In the genomic region with DNA sequence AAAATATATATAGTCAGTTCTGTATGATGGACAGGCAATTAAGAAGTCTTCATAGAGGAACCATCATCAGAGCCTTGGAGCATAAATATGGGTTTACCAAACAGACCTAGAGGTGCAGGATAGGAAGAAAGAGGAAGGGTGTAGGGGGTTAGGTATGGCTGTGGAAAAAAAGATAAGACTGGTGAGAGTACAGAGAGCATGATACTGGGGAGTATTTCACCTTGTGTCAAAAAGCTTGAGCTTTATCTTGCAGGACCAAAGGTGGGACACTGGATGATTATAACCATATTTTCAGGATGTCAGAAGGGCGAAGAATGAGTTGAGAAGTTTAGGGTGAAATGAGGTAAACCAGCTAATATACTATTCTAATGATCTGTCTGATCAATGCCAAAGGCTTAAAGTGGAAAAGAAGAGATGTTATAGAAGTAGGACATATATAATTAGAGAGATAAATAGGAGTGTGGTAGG, we compare ENCODE assay signal across 1 cellular context.
TF ChIP-seq lines count a peak whose summit lies in the region.

No MANE protein-coding gene starts in this region.

TF ChIP-seq in K562, 482 proteins besides CTCF, POLR2A, EP300 and RAD21 (continued from another document and continues in another):
- TF ChIP-seq, protein P1, sequence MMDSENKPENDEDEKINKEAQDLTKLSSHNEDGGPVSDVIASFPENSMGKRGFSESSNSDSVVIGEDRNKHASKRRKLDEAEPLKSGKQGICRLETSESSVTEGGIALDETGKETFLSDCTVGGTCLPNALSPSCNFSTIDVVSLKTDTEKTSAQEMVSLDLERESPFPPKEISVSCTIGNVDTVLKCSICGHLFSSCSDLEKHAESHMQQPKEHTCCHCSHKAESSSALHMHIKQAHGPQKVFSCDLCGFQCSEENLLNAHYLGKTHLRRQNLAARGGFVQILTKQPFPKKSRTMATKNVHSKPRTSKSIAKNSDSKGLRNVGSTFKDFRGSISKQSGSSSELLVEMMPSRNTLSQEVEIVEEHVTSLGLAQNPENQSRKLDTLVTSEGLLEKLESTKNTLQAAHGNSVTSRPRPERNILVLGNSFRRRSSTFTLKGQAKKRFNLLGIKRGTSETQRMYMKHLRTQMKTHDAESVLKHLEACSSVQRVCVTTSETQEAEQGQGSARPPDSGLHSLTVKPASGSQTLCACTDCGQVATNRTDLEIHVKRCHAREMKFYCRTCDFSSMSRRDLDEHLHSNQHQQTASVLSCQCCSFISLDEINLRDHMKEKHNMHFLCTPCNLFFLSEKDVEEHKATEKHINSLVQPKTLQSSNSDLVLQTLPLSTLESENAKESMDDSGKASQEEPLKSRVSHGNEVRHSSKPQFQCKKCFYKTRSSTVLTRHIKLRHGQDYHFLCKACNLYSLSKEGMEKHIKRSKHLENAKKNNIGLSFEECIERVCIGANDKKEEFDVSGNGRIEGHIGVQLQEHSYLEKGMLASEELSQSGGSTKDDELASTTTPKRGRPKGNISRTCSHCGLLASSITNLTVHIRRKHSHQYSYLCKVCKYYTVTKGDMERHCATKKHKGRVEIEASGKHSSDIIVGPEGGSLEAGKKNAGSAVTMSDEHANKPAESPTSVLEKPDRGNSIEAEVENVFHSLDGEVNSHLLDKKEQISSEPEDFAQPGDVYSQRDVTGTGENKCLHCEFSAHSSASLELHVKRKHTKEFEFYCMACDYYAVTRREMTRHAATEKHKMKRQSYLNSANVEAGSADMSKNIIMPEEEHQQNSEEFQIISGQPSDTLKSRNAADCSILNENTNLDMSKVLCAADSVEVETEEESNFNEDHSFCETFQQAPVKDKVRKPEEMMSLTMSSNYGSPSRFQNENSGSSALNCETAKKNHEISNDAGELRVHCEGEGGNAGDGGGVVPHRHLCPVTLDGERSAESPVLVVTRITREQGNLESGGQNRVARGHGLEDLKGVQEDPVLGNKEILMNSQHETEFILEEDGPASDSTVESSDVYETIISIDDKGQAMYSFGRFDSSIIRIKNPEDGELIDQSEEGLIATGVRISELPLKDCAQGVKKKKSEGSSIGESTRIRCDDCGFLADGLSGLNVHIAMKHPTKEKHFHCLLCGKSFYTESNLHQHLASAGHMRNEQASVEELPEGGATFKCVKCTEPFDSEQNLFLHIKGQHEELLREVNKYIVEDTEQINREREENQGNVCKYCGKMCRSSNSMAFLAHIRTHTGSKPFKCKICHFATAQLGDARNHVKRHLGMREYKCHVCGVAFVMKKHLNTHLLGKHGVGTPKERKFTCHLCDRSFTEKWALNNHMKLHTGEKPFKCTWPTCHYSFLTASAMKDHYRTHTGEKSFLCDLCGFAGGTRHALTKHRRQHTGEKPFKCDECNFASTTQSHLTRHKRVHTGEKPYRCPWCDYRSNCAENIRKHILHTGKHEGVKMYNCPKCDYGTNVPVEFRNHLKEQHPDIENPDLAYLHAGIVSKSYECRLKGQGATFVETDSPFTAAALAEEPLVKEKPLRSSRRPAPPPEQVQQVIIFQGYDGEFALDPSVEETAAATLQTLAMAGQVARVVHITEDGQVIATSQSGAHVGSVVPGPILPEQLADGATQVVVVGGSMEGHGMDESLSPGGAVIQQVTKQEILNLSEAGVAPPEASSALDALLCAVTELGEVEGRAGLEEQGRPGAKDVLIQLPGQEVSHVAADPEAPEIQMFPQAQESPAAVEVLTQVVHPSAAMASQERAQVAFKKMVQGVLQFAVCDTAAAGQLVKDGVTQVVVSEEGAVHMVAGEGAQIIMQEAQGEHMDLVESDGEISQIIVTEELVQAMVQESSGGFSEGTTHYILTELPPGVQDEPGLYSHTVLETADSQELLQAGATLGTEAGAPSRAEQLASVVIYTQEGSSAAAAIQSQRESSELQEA (IDR thresholded peaks at IDR 0.05; ENCODE audit: low read depth) = no peak
- peak; percentile 90 for TF ChIP-seq FOXM1 (IDR thresholded peaks at IDR 0.05; ENCODE audit: low read depth)
- no peak for TF ChIP-seq FOXM1 (CRISPR knock-in tag; IDR thresholded peaks at IDR 0.05; ENCODE audit: low read depth)
- TF ChIP-seq RFX7 (CRISPR knock-in tag; IDR thresholded peaks at IDR 0.05) = no peak
- TF ChIP-seq CBX2 (IDR thresholded peaks at IDR 0.05; ENCODE audit: insufficient read depth, low read length, poor library complexity, severe bottlenecking) = no peak
- no peak for TF ChIP-seq MCM5 (IDR thresholded peaks at IDR 0.05; ENCODE audit: low read depth)
- no peak for TF ChIP-seq IFI16 (CRISPR knock-in tag; IDR thresholded peaks at IDR 0.05)
- TF ChIP-seq ZFX (CRISPR knock-in tag; IDR thresholded peaks at IDR 0.05) = no peak
- TF ChIP-seq HSF4 (CRISPR knock-in tag; IDR thresholded peaks at IDR 0.05; ENCODE audit: borderline replicate concordance) = no peak
- TF ChIP-seq ZNF232 (CRISPR knock-in tag; IDR thresholded peaks at IDR 0.05) = no peak
- no peak for TF ChIP-seq MAX (CRISPR knock-in tag; IDR thresholded peaks at IDR 0.05)
- TF ChIP-seq HDAC8 (tag; IDR thresholded peaks at IDR 0.05) = no peak
- 0 out of 2 replicates have a peak, but pooled peaks have one; percentile 48 for TF ChIP-seq MTA1 (IDR thresholded peaks at IDR 0.05; ENCODE audit: borderline replicate concordance)
- no peak for TF ChIP-seq MAZ (CRISPR knock-in tag; conservative IDR thresholded peaks at IDR 0.05 in 1 of 2, IDR thresholded peaks at IDR 0.05 in 1 of 2)
- TF ChIP-seq NR1H2 (CRISPR knock-in tag; IDR thresholded peaks at IDR 0.05) = no peak
- no peak for TF ChIP-seq CBFB (CRISPR knock-in tag; IDR thresholded peaks at IDR 0.05)
- peak; percentile 86 for TF ChIP-seq HDAC2 (IDR thresholded peaks at IDR 0.05)
- no peak for TF ChIP-seq NFYB (IDR thresholded peaks at IDR 0.05; ENCODE audit: extremely low read depth, insufficient read length)
- TF ChIP-seq MAFK (IDR thresholded peaks at IDR 0.05; ENCODE audit: low read length) = no peak
- no peak for TF ChIP-seq MAFG (tag; conservative IDR thresholded peaks at IDR 0.05)
- TF ChIP-seq L3MBTL2 (IDR thresholded peaks at IDR 0.05) = no peak
- no peak for TF ChIP-seq ATF3 (IDR thresholded peaks at IDR 0.05)
- no peak for TF ChIP-seq ATF3 (CRISPR knock-in tag; conservative IDR thresholded peaks at IDR 0.05)
- no peak for TF ChIP-seq SMAD4 (CRISPR knock-in tag; conservative IDR thresholded peaks at IDR 0.05)
- TF ChIP-seq, protein P2, sequence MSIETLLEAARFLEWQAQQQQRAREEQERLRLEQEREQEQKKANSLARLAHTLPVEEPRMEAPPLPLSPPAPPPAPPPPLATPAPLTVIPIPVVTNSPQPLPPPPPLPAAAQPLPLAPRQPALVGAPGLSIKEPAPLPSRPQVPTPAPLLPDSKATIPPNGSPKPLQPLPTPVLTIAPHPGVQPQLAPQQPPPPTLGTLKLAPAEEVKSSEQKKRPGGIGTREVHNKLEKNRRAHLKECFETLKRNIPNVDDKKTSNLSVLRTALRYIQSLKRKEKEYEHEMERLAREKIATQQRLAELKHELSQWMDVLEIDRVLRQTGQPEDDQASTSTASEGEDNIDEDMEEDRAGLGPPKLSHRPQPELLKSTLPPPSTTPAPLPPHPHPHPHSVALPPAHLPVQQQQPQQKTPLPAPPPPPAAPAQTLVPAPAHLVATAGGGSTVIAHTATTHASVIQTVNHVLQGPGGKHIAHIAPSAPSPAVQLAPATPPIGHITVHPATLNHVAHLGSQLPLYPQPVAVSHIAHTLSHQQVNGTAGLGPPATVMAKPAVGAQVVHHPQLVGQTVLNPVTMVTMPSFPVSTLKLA (conservative IDR thresholded peaks at IDR 0.05) = peak; percentile 31 to 58; a peak in 2 of 4 replicates
- no peak for TF ChIP-seq ETS2 (tag; IDR thresholded peaks at IDR 0.05; ENCODE audit: borderline replicate concordance, poor library complexity, severe bottlenecking)
- TF ChIP-seq TCF3 (CRISPR knock-in tag; IDR thresholded peaks at IDR 0.05) = peak; percentile 95
- peak; percentile 99 for TF ChIP-seq ARID1B (IDR thresholded peaks at IDR 0.05)
- TF ChIP-seq SPI1 (IDR thresholded peaks at IDR 0.05; ENCODE audit: borderline replicate concordance, low read depth, low read length) = peak; percentile 92
- no peak for TF ChIP-seq MED1 (CRISPR knock-in tag; IDR thresholded peaks at IDR 0.05; ENCODE audit: borderline replicate concordance)
- peak; percentile 90 for TF ChIP-seq POLR2AphosphoS5 (IDR thresholded peaks at IDR 0.05; ENCODE audit: control insufficient read depth, insufficient read depth, low read depth, low read length)
- TF ChIP-seq ZNF121 (CRISPR knock-in tag; conservative IDR thresholded peaks at IDR 0.05) = no peak
- no peak for TF ChIP-seq RBM17 (IDR thresholded peaks at IDR 0.05; ENCODE audit: borderline replicate concordance, low read depth, low read length)
- peak; percentile 97; the same call in 1 of the 2 replicates for TF ChIP-seq CC2D1A (IDR thresholded peaks at IDR 0.05)
- peak; percentile 97 for TF ChIP-seq PHB2 (IDR thresholded peaks at IDR 0.05; ENCODE audit: low read depth)
- TF ChIP-seq MEF2A (IDR thresholded peaks at IDR 0.05; ENCODE audit: control insufficient read depth, low read depth, low read length) = no peak
- no peak for TF ChIP-seq ZNF12 (CRISPR knock-in tag; IDR thresholded peaks at IDR 0.05)
- peak; percentile 91 to 92 for TF ChIP-seq KDM1A (IDR thresholded peaks at IDR 0.05)
- TF ChIP-seq CBX5 (IDR thresholded peaks at IDR 0.05; ENCODE audit: borderline replicate concordance, low read depth) = no peak
- no peak for TF ChIP-seq FOXP1 (CRISPR knock-in tag; IDR thresholded peaks at IDR 0.05)
- TF ChIP-seq FOXK2 (conservative IDR thresholded peaks at IDR 0.05 in 1 of 2, IDR thresholded peaks at IDR 0.05 in 1 of 2; ENCODE audit: low read depth in 2 of 2) = peak; percentile 72 to 80
- TF ChIP-seq ARNT (IDR thresholded peaks at IDR 0.05) = peak; percentile 53 to 93; a peak in 2 of 4 replicates
- TF ChIP-seq, protein P3, sequence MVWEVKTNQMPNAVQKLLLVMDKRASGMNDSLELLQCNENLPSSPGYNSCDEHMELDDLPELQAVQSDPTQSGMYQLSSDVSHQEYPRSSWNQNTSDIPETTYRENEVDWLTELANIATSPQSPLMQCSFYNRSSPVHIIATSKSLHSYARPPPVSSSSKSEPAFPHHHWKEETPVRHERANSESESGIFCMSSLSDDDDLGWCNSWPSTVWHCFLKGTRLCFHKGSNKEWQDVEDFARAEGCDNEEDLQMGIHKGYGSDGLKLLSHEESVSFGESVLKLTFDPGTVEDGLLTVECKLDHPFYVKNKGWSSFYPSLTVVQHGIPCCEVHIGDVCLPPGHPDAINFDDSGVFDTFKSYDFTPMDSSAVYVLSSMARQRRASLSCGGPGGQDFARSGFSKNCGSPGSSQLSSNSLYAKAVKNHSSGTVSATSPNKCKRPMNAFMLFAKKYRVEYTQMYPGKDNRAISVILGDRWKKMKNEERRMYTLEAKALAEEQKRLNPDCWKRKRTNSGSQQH (CRISPR knock-in tag; IDR thresholded peaks at IDR 0.05) = no peak
- no peak for TF ChIP-seq SNRNP70 (optimal IDR thresholded peaks at IDR 0.05; ENCODE audit: low read depth, low read length)
- TF ChIP-seq FOS (IDR thresholded peaks at IDR 0.05; ENCODE audit: extremely low read depth, insufficient read length) = no peak
- TF ChIP-seq BRF2 (IDR thresholded peaks at IDR 0.05; ENCODE audit: borderline replicate concordance, insufficient read depth, insufficient read length) = no peak
- TF ChIP-seq MTA2 (IDR thresholded peaks at IDR 0.05; ENCODE audit: low read depth) = peak; percentile 91
- TF ChIP-seq EWSR1 (IDR thresholded peaks at IDR 0.05; ENCODE audit: borderline replicate concordance, low read depth, partially characterized antibody) = no peak
- TF ChIP-seq TCF15 (CRISPR knock-in tag; IDR thresholded peaks at IDR 0.05) = no peak
- TF ChIP-seq TRIM24 (IDR thresholded peaks at IDR 0.05) = peak; percentile 98
- TF ChIP-seq PRPF4 (IDR thresholded peaks at IDR 0.05; ENCODE audit: insufficient read depth, low read depth, low read length, poor library complexity, severe bottlenecking) = no peak
- no peak for TF ChIP-seq ZNF408 (CRISPR knock-in tag; IDR thresholded peaks at IDR 0.05; ENCODE audit: low read depth)
- TF ChIP-seq HLTF (IDR thresholded peaks at IDR 0.05) = peak; percentile 77; the same call in 1 of the 2 replicates
- no peak for TF ChIP-seq ID3 (CRISPR knock-in tag; IDR thresholded peaks at IDR 0.05)
- TF ChIP-seq ID3 (tag; IDR thresholded peaks at IDR 0.05) = no peak
- no peak for TF ChIP-seq ZNF695 (CRISPR knock-in tag; IDR thresholded peaks at IDR 0.05)
- no peak for TF ChIP-seq YBX1 (IDR thresholded peaks at IDR 0.05)
- no peak for TF ChIP-seq KLF10 (CRISPR knock-in tag; IDR thresholded peaks at IDR 0.05)
